In genomic region chr9:84373975-84374374, GRCh38 we compare ENCODE assay signal across 1 cellular context.
TF ChIP-seq lines count a peak whose summit lies in the region.

No MANE protein-coding gene starts in this region.

TF ChIP-seq in GM12878, 131 proteins besides CTCF, POLR2A, EP300 and RAD21:
- TF ChIP-seq ZBTB33 (IDR thresholded peaks at IDR 0.05) (no peak), RAD51 (IDR thresholded peaks at IDR 0.05) (0 out of 2 replicates have a peak, but pooled peaks have one; percentile 22)
